11 cellular contexts compared by ENCODE assay signal in the genomic region with DNA sequence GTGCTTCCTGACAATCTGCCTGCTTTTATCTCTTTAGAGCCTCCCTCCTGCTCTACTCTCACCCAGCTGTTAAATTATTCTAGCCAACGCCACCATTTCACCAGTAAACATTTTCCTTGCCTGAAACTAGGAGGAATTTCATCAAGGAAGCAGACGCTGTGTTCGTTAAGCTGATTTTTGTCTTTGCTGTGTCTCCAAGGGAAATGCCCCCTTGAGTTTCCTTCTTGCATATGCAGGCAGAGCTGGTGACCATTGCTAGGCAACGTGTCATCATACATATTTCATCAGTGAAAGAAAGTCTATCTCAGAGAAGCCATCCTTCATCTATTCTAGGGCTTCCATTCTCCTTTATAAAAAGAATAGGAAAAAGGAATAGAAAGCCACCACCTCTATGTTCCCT.
A peak's percentile ranks its signal among the peaks of the same experiment; 100 is the strongest.
DNase-seq lines count a peak whose midpoint lies in the region; ATAC-seq, FAIRE-seq and TF ChIP-seq lines count a peak whose summit lies in the region.
"Had no signal": no experiment of that assay in that cellular context is flagged by ENCODE, and none has a peak within 500 bp of the region (broad histone marks: within the 10 kb centered on the region; RNA-seq: fewer than 3 reads in every experiment).

No MANE protein-coding gene starts in this region.

- no peaks in the 10 kb centered on the region for H3K4me1 ChIP-seq in HepG2 (ENCODE audit: insufficient read depth, low read length)
- no peaks in the 10 kb centered on the region for H3K4me1 ChIP-seq in right lobe of liver

- TF ChIP-seq EP300 in HepG2 (IDR thresholded peaks at IDR 0.05; ENCODE audit: low read depth in 2 of 2, low read length in 2 of 2), result no peak
- TF ChIP-seq EP300 in HepG2 (CRISPR knock-in tag; IDR thresholded peaks at IDR 0.05; ENCODE audit: borderline replicate concordance), result no peak

- H3K27me3 Mint-ChIP-seq in immature natural killer cell (ENCODE audit: low read depth in 3 of 3), result peaks cover 0 to 4% (median 0%) of the 10 kb centered on the region in 3 donors

- no peaks in the 10 kb centered on the region for H3K36me3 Mint-ChIP-seq in immature natural killer cell

- H3K4me3 ChIP-seq in HepG2 (replicated peaks in 1 of 3; ENCODE audit: insufficient read depth in 1 of 3, low read depth in 2 of 3, low read length in 3 of 3) (no peak overlapping the region), right lobe of liver (no peak overlapping the region), foreskin fibroblast (ENCODE audit: low read depth in 1 of 2, low read length in 2 of 2) (no peak overlapping the region)

- no peak for ATAC-seq in HepG2
- no peak for ATAC-seq in right lobe of liver
- ATAC-seq in GM18505 (IDR thresholded peaks at IDR 0.05; ENCODE audit: unreplicated experiment), result no peak
- ATAC-seq in HG03432 (IDR thresholded peaks at IDR 0.05; ENCODE audit: unreplicated experiment), result no peak
- ATAC-seq in HG03196 (IDR thresholded peaks at IDR 0.05; ENCODE audit: unreplicated experiment), result no peak
- ATAC-seq: sciatic nerve had no signal

- H3K4me1 Mint-ChIP-seq in immature natural killer cell, result no peaks in the 10 kb centered on the region

- TF ChIP-seq CTCF in HepG2 (CRISPR knock-in tag; IDR thresholded peaks at IDR 0.05) (no peak), right lobe of liver (IDR thresholded peaks at IDR 0.05) (peak in 1 of 4 donors; percentile 5), foreskin fibroblast (IDR thresholded peaks at IDR 0.05; ENCODE audit: low read depth, low read length) (peak; percentile 4)

- 11% methylated on average over 4 of the region's 4 CpGs for WGBS in HepG2 (ENCODE audit: low lambda C conversion rate)
- 5% methylated on average over 4 of the region's 4 CpGs for WGBS in right lobe of liver (ENCODE audit: insufficient coverage, low coverage, low lambda C conversion rate, missing lambda C conversion rate)

- H3K36me3 ChIP-seq in HepG2 (replicated peaks in 1 of 2; ENCODE audit: control insufficient read depth in 1 of 2, insufficient read depth in 2 of 2, low read length in 2 of 2) (no peaks in the 10 kb centered on the region), right lobe of liver (no peaks in the 10 kb centered on the region)

- FAIRE-seq in HepG2 (lab: Jason Lieb, UNC), result no peak

- in situ Hi-C loops in HepG2 (cut with HindIII; ENCODE audit: extremely low pct_ligation_motif_present, low pct_unique_long_range_greater_than_20kb), result no loop called here

- H2AFZ ChIP-seq in HepG2 (ENCODE audit: low read length), result no peak overlapping the region

- H3K9ac ChIP-seq in HepG2 (ENCODE audit: insufficient read depth, low read depth, low read length), result no peak overlapping the region
- H3K9ac ChIP-seq: KMS-11 had no signal

- DNase-seq in HepG2 (ENCODE audit: low spot score), result peak; percentile 13
- no peak for DNase-seq in right lobe of liver
- DNase-seq in NCI-H524 (lab: John Stamatoyannopoulos, UW), result peak; percentile 25 to 76
- DNase-seq in foreskin fibroblast, result no peak
- DNase-seq in immature natural killer cell, result no peak
- DNase-seq: stimulated activated CD8-positive, alpha-beta memory T cell treated with anti-CD3 and anti-CD28 coated beads, Interleukin-4, amount 100 ng/mL, for 48 hours had no signal

- H3K9me3 ChIP-seq in HepG2 (ENCODE audit: low read length) (no peaks in the 10 kb centered on the region), right lobe of liver (no peaks in the 10 kb centered on the region)

- TF ChIP-seq RAD21 in HepG2 (CRISPR knock-in tag; IDR thresholded peaks at IDR 0.05), result no peak

- intact Hi-C loops in HepG2 (cut with micrococcal nuclease; ENCODE audit: unreplicated experiment), result loop anchor here (2.0 kb wide), 1 partner anchor 210 kb away; no protein-coding TSS in a partner anchor
- intact Hi-C loops in right lobe of liver (cut with DNase I), result no loop called here

- H3K27ac ChIP-seq in HepG2 (ENCODE audit: extremely low read length, insufficient read depth, low read length) (no peak overlapping the region), right lobe of liver (no peak overlapping the region)
- H3K27ac ChIP-seq: KMS-11 had no signal

- POLR2A ChIA-PET in HepG2 (lab: Yijun Ruan, JAX), result no interaction called here

- H3K79me2 ChIP-seq in HepG2 (ENCODE audit: insufficient read depth, low read length), result no peaks in the 10 kb centered on the region

- peaks cover 0 to 2% (median 0%) of the 10 kb centered on the region in 6 donors for H3K9me3 Mint-ChIP-seq in immature natural killer cell

- no peak overlapping the region for H3K4me2 ChIP-seq in HepG2 (ENCODE audit: low read depth, low read length)
- H3K4me2 ChIP-seq: KMS-11 had no signal

- TF ChIP-seq POLR2A in HepG2 (IDR thresholded peaks at IDR 0.05; ENCODE audit: insufficient read depth in 1 of 2, low read depth in 2 of 2, low read length in 2 of 2) (no peak), right lobe of liver (IDR thresholded peaks at IDR 0.05) (no peak), GM18505 (IDR thresholded peaks at IDR 0.05; ENCODE audit: borderline replicate concordance, extremely low read depth, insufficient read depth, insufficient read length) (no peak)

- no peak overlapping the region for H3K4me3 Mint-ChIP-seq in immature natural killer cell

- no peak overlapping the region for H3K27ac Mint-ChIP-seq in immature natural killer cell

- no TSS peak for BruUV-seq in HepG2 (replicated peaks; lab: Mats Ljungman, UMichigan)

- CTCF ChIA-PET in HepG2 (lab: Yijun Ruan, JAX; ENCODE audit: low intra/inter-chr PET ratio, low total read pairs), result no interaction called here

- peaks cover 0 to 9% of the 10 kb centered on the region in 2 experiments; a peak in 1 of 5 replicates for H3K27me3 ChIP-seq in HepG2 (ENCODE audit: control insufficient read depth in 1 of 2, insufficient read depth in 2 of 2, low read length in 2 of 2)
- H3K27me3 ChIP-seq in right lobe of liver, result no peaks in the 10 kb centered on the region

- H4K20me1 ChIP-seq in HepG2 (ENCODE audit: insufficient read depth, low read length), result no peaks in the 10 kb centered on the region

TF ChIP-seq in HepG2, 621 proteins besides CTCF, POLR2A, EP300 and RAD21 (continues in another document):
- TF ChIP-seq, protein P1, sequence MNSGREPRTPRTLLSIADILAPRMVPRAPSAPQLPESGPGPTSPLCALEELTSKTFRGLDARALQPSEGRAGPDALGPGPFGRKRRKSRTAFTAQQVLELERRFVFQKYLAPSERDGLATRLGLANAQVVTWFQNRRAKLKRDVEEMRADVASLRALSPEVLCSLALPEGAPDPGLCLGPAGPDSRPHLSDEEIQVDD (CRISPR knock-in tag; IDR thresholded peaks at IDR 0.05; ENCODE audit: borderline replicate concordance), result no peak
- TF ChIP-seq SRY (CRISPR knock-in tag; IDR thresholded peaks at IDR 0.05), result no peak
- TF ChIP-seq, protein P2, sequence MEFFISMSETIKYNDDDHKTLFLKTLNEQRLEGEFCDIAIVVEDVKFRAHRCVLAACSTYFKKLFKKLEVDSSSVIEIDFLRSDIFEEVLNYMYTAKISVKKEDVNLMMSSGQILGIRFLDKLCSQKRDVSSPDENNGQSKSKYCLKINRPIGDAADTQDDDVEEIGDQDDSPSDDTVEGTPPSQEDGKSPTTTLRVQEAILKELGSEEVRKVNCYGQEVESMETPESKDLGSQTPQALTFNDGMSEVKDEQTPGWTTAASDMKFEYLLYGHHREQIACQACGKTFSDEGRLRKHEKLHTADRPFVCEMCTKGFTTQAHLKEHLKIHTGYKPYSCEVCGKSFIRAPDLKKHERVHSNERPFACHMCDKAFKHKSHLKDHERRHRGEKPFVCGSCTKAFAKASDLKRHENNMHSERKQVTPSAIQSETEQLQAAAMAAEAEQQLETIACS (CRISPR knock-in tag; IDR thresholded peaks at IDR 0.05), result no peak
- TF ChIP-seq, protein P3, sequence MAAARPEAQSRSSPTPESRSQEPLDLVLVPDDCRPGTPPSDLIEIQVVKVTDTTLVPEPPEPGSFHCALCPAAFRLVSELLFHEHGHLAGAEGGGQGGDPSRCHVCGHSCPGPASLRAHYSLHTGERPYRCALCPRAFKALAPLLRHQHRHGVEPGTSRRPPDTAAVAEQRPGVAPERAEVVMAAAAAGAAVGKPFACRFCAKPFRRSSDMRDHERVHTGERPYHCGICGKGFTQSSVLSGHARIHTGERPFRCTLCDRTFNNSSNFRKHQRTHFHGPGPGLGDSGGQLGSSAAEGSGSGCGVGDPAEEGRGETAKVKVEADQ (CRISPR knock-in tag; IDR thresholded peaks at IDR 0.05; ENCODE audit: borderline replicate concordance), result no peak
- no peak for TF ChIP-seq NFKBIZ (CRISPR knock-in tag; IDR thresholded peaks at IDR 0.05)
- no peak for TF ChIP-seq CCAR2 (optimal IDR thresholded peaks at IDR 0.05; ENCODE audit: low read depth, low read length)
- TF ChIP-seq ZNF232 (CRISPR knock-in tag; IDR thresholded peaks at IDR 0.05; ENCODE audit: borderline replicate concordance), result no peak
- no peak for TF ChIP-seq SP140L (CRISPR knock-in tag; IDR thresholded peaks at IDR 0.05; ENCODE audit: borderline replicate concordance)
- TF ChIP-seq ZNF720 (CRISPR knock-in tag; IDR thresholded peaks at IDR 0.05), result no peak
- no peak for TF ChIP-seq RBFOX2 (IDR thresholded peaks at IDR 0.05; ENCODE audit: low read depth, low read length)
- no peak for TF ChIP-seq ZNF556 (CRISPR knock-in tag; IDR thresholded peaks at IDR 0.05; ENCODE audit: borderline replicate concordance)
- TF ChIP-seq, protein P4, sequence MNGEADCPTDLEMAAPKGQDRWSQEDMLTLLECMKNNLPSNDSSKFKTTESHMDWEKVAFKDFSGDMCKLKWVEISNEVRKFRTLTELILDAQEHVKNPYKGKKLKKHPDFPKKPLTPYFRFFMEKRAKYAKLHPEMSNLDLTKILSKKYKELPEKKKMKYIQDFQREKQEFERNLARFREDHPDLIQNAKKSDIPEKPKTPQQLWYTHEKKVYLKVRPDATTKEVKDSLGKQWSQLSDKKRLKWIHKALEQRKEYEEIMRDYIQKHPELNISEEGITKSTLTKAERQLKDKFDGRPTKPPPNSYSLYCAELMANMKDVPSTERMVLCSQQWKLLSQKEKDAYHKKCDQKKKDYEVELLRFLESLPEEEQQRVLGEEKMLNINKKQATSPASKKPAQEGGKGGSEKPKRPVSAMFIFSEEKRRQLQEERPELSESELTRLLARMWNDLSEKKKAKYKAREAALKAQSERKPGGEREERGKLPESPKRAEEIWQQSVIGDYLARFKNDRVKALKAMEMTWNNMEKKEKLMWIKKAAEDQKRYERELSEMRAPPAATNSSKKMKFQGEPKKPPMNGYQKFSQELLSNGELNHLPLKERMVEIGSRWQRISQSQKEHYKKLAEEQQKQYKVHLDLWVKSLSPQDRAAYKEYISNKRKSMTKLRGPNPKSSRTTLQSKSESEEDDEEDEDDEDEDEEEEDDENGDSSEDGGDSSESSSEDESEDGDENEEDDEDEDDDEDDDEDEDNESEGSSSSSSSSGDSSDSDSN (CRISPR knock-in tag; IDR thresholded peaks at IDR 0.05), result no peak

Comparison
In these comparisons a context has a peak if more than half of its experiments do, and no peak if none do; other contexts are left out.
1. DNase-seq: peak in HepG2 (single experiment) and NCI-H524 (2 of 2); none in right lobe of liver (0 of 3), foreskin fibroblast (0 of 2) and immature natural killer cell (0 of 3).